In the genomic region with DNA sequence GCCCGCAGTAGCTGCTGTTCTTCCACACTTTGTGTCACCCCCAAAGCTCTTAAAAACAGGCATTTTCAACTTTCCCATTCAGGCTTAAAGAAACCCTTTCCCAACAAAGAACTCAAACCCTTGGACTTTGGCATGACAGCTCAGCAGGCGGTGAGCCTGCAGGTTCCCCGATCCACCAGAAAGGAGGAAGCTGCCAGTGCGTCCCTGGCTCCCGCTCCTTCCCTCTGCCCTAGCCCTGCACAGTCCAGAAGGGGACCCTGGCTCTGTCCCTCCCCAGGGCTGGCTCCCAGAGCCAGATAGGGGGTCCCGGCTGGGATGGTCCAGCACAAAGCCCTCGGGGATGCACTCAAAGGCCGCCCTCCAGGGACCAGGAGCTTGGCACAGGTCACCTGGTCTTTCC, we compare ENCODE assay signal across 22 cellular contexts. TPM values are rescaled to one million over a fixed set of nuclear protein-coding genes. Genes with fewer than 3 reads are reported as not detected.
DNase-seq lines count a peak whose midpoint lies in the region; ATAC-seq, FAIRE-seq and TF ChIP-seq lines count a peak whose summit lies in the region.
"Had no signal": no experiment of that assay in that cellular context is flagged by ENCODE, and none has a peak within 500 bp of the region (broad histone marks: within the 10 kb centered on the region; RNA-seq: fewer than 3 reads in every experiment).

No MANE protein-coding gene starts in this region.

- H3K4me2 ChIP-seq in neuronal stem cell (ENCODE audit: insufficient read depth, low read length, poor library complexity, severe bottlenecking): no peak overlapping the region
- H3K4me2 ChIP-seq: A549 had no signal

- H3K36me3 ChIP-seq in bronchial epithelial cell (ENCODE audit: control insufficient read depth, insufficient read depth, low read length): no peaks in the 10 kb centered on the region
- H3K36me3 ChIP-seq in neuronal stem cell (replicated peaks in 1 of 2; ENCODE audit: control insufficient read depth in 2 of 2, insufficient read depth in 2 of 2, low read length in 2 of 2): no peaks in the 10 kb centered on the region

- no CpG with 5 or more reads among the region's 8 CpGs for WGBS in neuronal stem cell (ENCODE audit: extremely low coverage in 2 of 2, insufficient read length in 2 of 2, insufficient replicate concordance in 1 of 2), 2 donors

- no peak overlapping the region for H2AFZ ChIP-seq in neuronal stem cell (ENCODE audit: low read length)

- no peak overlapping the region for H2BK15ac ChIP-seq in neuronal stem cell (ENCODE audit: low read length)

- no peak for TF ChIP-seq CTCF in bronchial epithelial cell (IDR thresholded peaks at IDR 0.05; ENCODE audit: insufficient read depth, low read length, severe bottlenecking)

- H3K23ac ChIP-seq in neuronal stem cell (ENCODE audit: low read depth, low read length, poor library complexity): no peak overlapping the region

- H3K4me3 ChIP-seq in bronchial epithelial cell (ENCODE audit: low read depth, low read length) (no peak overlapping the region), neuronal stem cell (ENCODE audit: low read length in 2 of 2) (no peak overlapping the region)
- H3K4me3 ChIP-seq: A549 had no signal

- peak; percentile 13 for DNase-seq in CD1c-positive myeloid dendritic cell (ENCODE audit: extremely low spot score)
- no peak for DNase-seq in bronchial epithelial cell (ENCODE audit: low read depth)
- DNase-seq in left lobe of liver (ENCODE audit: low spot score): peak; percentile 57
- no peak for DNase-seq in neuronal stem cell (ENCODE audit: low spot score)
- DNase-seq in cerebellar cortex (ENCODE audit: low spot score): no peak
- DNase-seq in NCI-H2171 treated with DMSO at 0.1 percent for 48 hours (lab: John Stamatoyannopoulos, UW): no peak
- DNase-seq: CD8-positive, alpha-beta memory T cell; H7; HFFc6; KBM-7; MV-4-11; NCI-H1417; NCI-H187; NCI-H226; NCI-H524; NCI-H82; PC-3 had no signal

- peaks cover 3% of the 10 kb centered on the region for H3K79me1 ChIP-seq in neuronal stem cell (ENCODE audit: low read depth, low read length)

- no peak overlapping the region for H2BK5ac ChIP-seq in neuronal stem cell (ENCODE audit: low read length)

- H3K27me3 ChIP-seq in bronchial epithelial cell (ENCODE audit: control insufficient read depth, insufficient read depth, low read length) (peaks cover 7% of the 10 kb centered on the region), neuronal stem cell (ENCODE audit: control insufficient read depth in 3 of 3, insufficient read depth in 3 of 3, low read depth in 1 of 3, low read length in 3 of 3) (peaks cover 0 to 68% (median 1%) of the 10 kb centered on the region in 3 experiments)

- peak overlapping the region; percentile 92 for H2AK5ac ChIP-seq in neuronal stem cell (ENCODE audit: low read depth, low read length)

- H2BK12ac ChIP-seq in neuronal stem cell (ENCODE audit: low read length): no peak overlapping the region

- FAIRE-seq in bronchial epithelial cell (lab: Jason Lieb, UNC): peak; percentile 68
- FAIRE-seq: A549, D721Med, GM12892, GM18507 had no signal

- peaks cover 0 to 1% of the 10 kb centered on the region in 2 donors for H3K9me3 ChIP-seq in neuronal stem cell (replicated peaks in 1 of 2; ENCODE audit: control insufficient read depth in 2 of 2, insufficient read depth in 1 of 2, low read depth in 1 of 2, low read length in 2 of 2)
- H3K9me3 ChIP-seq: A549 had no signal

- H4K8ac ChIP-seq in neuronal stem cell (ENCODE audit: low read depth, low read length): no peak overlapping the region

- H4K91ac ChIP-seq in neuronal stem cell (ENCODE audit: low read depth, low read length, poor library complexity): no peak overlapping the region

- no peaks in the 10 kb centered on the region for H3K4me1 ChIP-seq in neuronal stem cell (ENCODE audit: control insufficient read depth in 2 of 2, insufficient read depth in 1 of 2, low read depth in 1 of 2, low read length in 2 of 2)
- H3K4me1 ChIP-seq: A549 had no signal

- no peak overlapping the region for H2BK120ac ChIP-seq in neuronal stem cell (ENCODE audit: low read depth, low read length)

- no peak overlapping the region for H3K14ac ChIP-seq in neuronal stem cell (ENCODE audit: low read length)

- H3K4ac ChIP-seq in neuronal stem cell (ENCODE audit: low read length): no peak overlapping the region

- H3K9ac ChIP-seq in neuronal stem cell (ENCODE audit: low read depth, low read length, poor library complexity): no peak overlapping the region

- H3K27ac ChIP-seq in neuronal stem cell (replicated peaks; ENCODE audit: low read length): no peak overlapping the region
- H3K27ac ChIP-seq: A549 had no signal

- ATAC-seq in left lobe of liver (peak; percentile 85), HG02938 (IDR thresholded peaks at IDR 0.05; ENCODE audit: unreplicated experiment) (no peak)
- ATAC-seq: PC-3 had no signal

- H3K18ac ChIP-seq in neuronal stem cell (ENCODE audit: low read length): no peak overlapping the region

RNA-seq across cellular contexts. Expression of gene SLC9A3, which starts 9.6 kb away (rescaled TPM):
- total RNA-seq in bronchial epithelial cell (0.64 and 1.6 TPM in 2 replicates), left lobe of liver (0.81 TPM)
- polyA plus RNA-seq in neuronal stem cell (2013, experiment 1 of 2): 3.3 TPM
- polyA plus RNA-seq in neuronal stem cell (2013, experiment 2 of 2): 3.2 TPM

Comparison
In these comparisons a context has a peak if more than half of its experiments do, and no peak if none do; other contexts are left out.
1. DNase-seq: peak in CD1c-positive myeloid dendritic cell (single experiment) and left lobe of liver (single experiment); none in bronchial epithelial cell (single experiment), neuronal stem cell (single experiment), cerebellar cortex (single experiment) and NCI-H2171 treated with DMSO at 0.1 percent for 48 hours (single experiment).